Comparison of ENCODE assay signal across 17 cellular contexts in the genomic region with DNA sequence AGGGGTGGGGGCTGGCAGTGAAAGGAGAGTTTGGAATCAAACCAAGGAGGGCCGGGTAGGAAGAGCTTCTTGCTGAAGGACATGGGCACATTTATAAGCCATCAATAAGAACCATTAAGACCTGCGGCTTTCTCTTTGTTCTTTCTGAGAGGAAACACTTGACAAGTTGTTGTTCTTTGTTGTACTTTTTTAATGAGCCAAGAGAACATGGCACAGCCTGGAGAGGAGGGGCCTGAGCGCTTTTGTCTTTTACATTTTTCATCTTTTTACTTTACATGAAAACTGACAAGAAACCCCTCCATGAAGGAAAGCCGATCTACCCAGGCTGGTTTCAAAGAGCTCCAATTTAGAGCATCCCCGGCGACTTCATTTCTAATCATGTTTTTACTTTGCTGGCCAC.
DNase-seq lines count a peak whose midpoint lies in the region; ATAC-seq and TF ChIP-seq lines count a peak whose summit lies in the region.
"Had no signal": no experiment of that assay in that cellular context is flagged by ENCODE, and none has a peak within 500 bp of the region (broad histone marks: within the 10 kb centered on the region; RNA-seq: fewer than 3 reads in every experiment).

No MANE protein-coding gene starts in this region.

- no peak overlapping the region for H3K27ac ChIP-seq in hepatocyte
- H3K27ac ChIP-seq: lower lobe of right lung, SJCRH30 had no signal

- H3K9me3 ChIP-seq in hepatocyte (ENCODE audit: low read depth): no peaks in the 10 kb centered on the region
- H3K9me3 ChIP-seq: heart left ventricle, lower lobe of right lung, MG63, SJCRH30 had no signal

- no peaks in the 10 kb centered on the region for H3K36me3 Mint-ChIP-seq in activated naive CD4-positive, alpha-beta T cell treated with anti-CD3 and anti-CD28 coated beads for 36 hours (ENCODE audit: low read depth)
- no peaks in the 10 kb centered on the region for H3K36me3 Mint-ChIP-seq in T-cell
- peaks cover 1% of the 10 kb centered on the region for H3K36me3 Mint-ChIP-seq in progenitor cell of endocrine pancreas (ENCODE audit: insufficient read depth)
- H3K36me3 Mint-ChIP-seq in T-helper 2 cell treated with Interferon-gamma antibody and Interleukin-4, amounts not matched to agents 5 μg/mL and 100 μg/mL, for 36 hours (ENCODE audit: low read depth): no peaks in the 10 kb centered on the region
- H3K36me3 Mint-ChIP-seq: CD14-positive monocyte had no signal

- H3K9me3 Mint-ChIP-seq in activated naive CD4-positive, alpha-beta T cell treated with anti-CD3 and anti-CD28 coated beads for 36 hours: peaks cover 9% of the 10 kb centered on the region
- H3K9me3 Mint-ChIP-seq in T-cell: peaks cover 6 to 14% (median 7%) of the 10 kb centered on the region in 3 donors
- H3K9me3 Mint-ChIP-seq in progenitor cell of endocrine pancreas (ENCODE audit: low read depth): no peaks in the 10 kb centered on the region
- H3K9me3 Mint-ChIP-seq in T-helper 2 cell treated with Interferon-gamma antibody and Interleukin-4, amounts not matched to agents 5 μg/mL and 100 μg/mL, for 36 hours: peaks cover 11% of the 10 kb centered on the region

- no peaks in the 10 kb centered on the region for H3K9me2 ChIP-seq in hepatocyte (replicated peaks; ENCODE audit: insufficient read depth)

- H3K4me3 ChIP-seq in hepatocyte: no peak overlapping the region
- H3K4me3 ChIP-seq: heart left ventricle, lower lobe of right lung, MG63, SJCRH30 had no signal

- ATAC-seq in T-cell (replicated peaks in 1 of 4): no peak
- no peak for ATAC-seq in esophagus mucosa
- no peak for ATAC-seq in HG03521 (IDR thresholded peaks at IDR 0.05; ENCODE audit: unreplicated experiment)
- ATAC-seq: heart left ventricle, lower lobe of right lung had no signal

- peaks cover 24% of the 10 kb centered on the region for H3K4me1 Mint-ChIP-seq in activated naive CD4-positive, alpha-beta T cell treated with anti-CD3 and anti-CD28 coated beads for 36 hours (ENCODE audit: low read depth)
- H3K4me1 Mint-ChIP-seq in T-cell (peaks cover 0 to 12% (median 10%) of the 10 kb centered on the region in 3 donors), progenitor cell of endocrine pancreas (ENCODE audit: low read depth) (peaks cover 51% of the 10 kb centered on the region)
- peaks cover 2% of the 10 kb centered on the region for H3K4me1 Mint-ChIP-seq in T-helper 2 cell treated with Interferon-gamma antibody and Interleukin-4, amounts not matched to agents 5 μg/mL and 100 μg/mL, for 36 hours (ENCODE audit: low read depth)

- TF ChIP-seq CTCF in hepatocyte (IDR thresholded peaks at IDR 0.05; ENCODE audit: poor library complexity): no peak
- no peak for TF ChIP-seq CTCF in progenitor cell of endocrine pancreas (IDR thresholded peaks at IDR 0.05; ENCODE audit: unreplicated experiment)

- 48% methylated on average over 6 of the region's 6 CpGs for WGBS in hepatocyte (ENCODE audit: low lambda C conversion rate, missing lambda C conversion rate)

- intact Hi-C loops in activated naive CD4-positive, alpha-beta T cell treated with anti-CD3 and anti-CD28 coated beads for 36 hours (cut with micrococcal nuclease): no loop called here

- CTCF ChIA-PET in activated naive CD4-positive, alpha-beta T cell treated with anti-CD3 and anti-CD28 coated beads for 36 hours (lab: Charles Lee): interaction anchor here (0.8 kb wide), 1 partner anchor 241 kb away, joined by 3 read pairs; no protein-coding TSS in a partner anchor
- CTCF ChIA-PET in T-cell (lab: Charles Lee): no interaction called here

- peaks cover 18% of the 10 kb centered on the region for H3K27me3 Mint-ChIP-seq in activated naive CD4-positive, alpha-beta T cell treated with anti-CD3 and anti-CD28 coated beads for 36 hours (ENCODE audit: low read depth)
- H3K27me3 Mint-ChIP-seq in T-cell: peaks cover 5 to 18% of the 10 kb centered on the region in 2 donors
- no peaks in the 10 kb centered on the region for H3K27me3 Mint-ChIP-seq in progenitor cell of endocrine pancreas
- H3K27me3 Mint-ChIP-seq in T-helper 2 cell treated with Interferon-gamma antibody and Interleukin-4, amounts not matched to agents 5 μg/mL and 100 μg/mL, for 36 hours (ENCODE audit: low read depth): no peaks in the 10 kb centered on the region

- POLR2A ChIA-PET in T-cell (lab: Charles Lee): no interaction called here

- no peak overlapping the region for H3K4me3 Mint-ChIP-seq in activated naive CD4-positive, alpha-beta T cell treated with anti-CD3 and anti-CD28 coated beads for 36 hours
- H3K4me3 Mint-ChIP-seq in T-cell (no peak overlapping the region), progenitor cell of endocrine pancreas (ENCODE audit: low read depth) (no peak overlapping the region)
- no peak overlapping the region for H3K4me3 Mint-ChIP-seq in T-helper 2 cell treated with Interferon-gamma antibody and Interleukin-4, amounts not matched to agents 5 μg/mL and 100 μg/mL, for 36 hours

- no peaks in the 10 kb centered on the region for H3K36me3 ChIP-seq in hepatocyte (replicated peaks; ENCODE audit: insufficient read depth, low read depth)
- H3K36me3 ChIP-seq: heart left ventricle, lower lobe of right lung, MG63, SJCRH30 had no signal

- H3K4me2 ChIP-seq in hepatocyte: peak overlapping the region; percentile 42

- H3K27ac Mint-ChIP-seq in activated naive CD4-positive, alpha-beta T cell treated with anti-CD3 and anti-CD28 coated beads for 36 hours: peak overlapping the region; percentile 81
- H3K27ac Mint-ChIP-seq in T-cell (peak overlapping the region; percentile 16 to 52), progenitor cell of endocrine pancreas (peak overlapping the region; percentile 49)
- H3K27ac Mint-ChIP-seq in T-helper 2 cell treated with Interferon-gamma antibody and Interleukin-4, amounts not matched to agents 5 μg/mL and 100 μg/mL, for 36 hours: no peak overlapping the region

- DNase-seq in activated naive CD4-positive, alpha-beta T cell treated with anti-CD3 and anti-CD28 coated beads for 36 hours: no peak
- no peak for DNase-seq in activated naive CD4-positive, alpha-beta T cell treated with Interleukin-2 at 50 U/mL for 16 hours
- DNase-seq in T-cell: no peak
- no peak for DNase-seq in hepatocyte (ENCODE audit: low spot score)
- no peak for DNase-seq in progenitor cell of endocrine pancreas (ENCODE audit: low spot score, unreplicated experiment)
- no peak for DNase-seq in T-helper 2 cell treated with Interferon-gamma antibody and Interleukin-4, amounts not matched to agents 5 μg/mL and 100 μg/mL, for 36 hours (ENCODE audit: low spot score)
- DNase-seq: activated CD4-positive, CD25-positive, alpha-beta regulatory T cell; lower lobe of right lung; NCI-H1436; NCI-H748 treated with DMSO at 0.1 percent for 48 hours; SJCRH30; substantia nigra had no signal

- no peaks in the 10 kb centered on the region for H4K20me1 ChIP-seq in hepatocyte (ENCODE audit: insufficient read depth, poor library complexity, severe bottlenecking)

- H3K4me1 ChIP-seq in hepatocyte (ENCODE audit: insufficient read depth): peaks cover 29% of the 10 kb centered on the region

- no peak overlapping the region for H2AFZ ChIP-seq in hepatocyte

- peaks cover 4% of the 10 kb centered on the region for H3K27me3 ChIP-seq in hepatocyte
- H3K27me3 ChIP-seq: heart left ventricle, MG63, SJCRH30 had no signal

- no peaks in the 10 kb centered on the region for H3K79me2 ChIP-seq in hepatocyte
